Comparison of ENCODE assay signal across 28 cellular contexts in genomic region chr10:100984670-100985177, GRCh38. TPM values are rescaled to one million over a fixed set of nuclear protein-coding genes. Genes with fewer than 3 reads are reported as not detected.
DNase-seq lines count a peak whose midpoint lies in the region; ATAC-seq and TF ChIP-seq lines count a peak whose summit lies in the region.
"Had no signal": no experiment of that assay in that cellular context is flagged by ENCODE, and none has a peak within 500 bp of the region (broad histone marks: within the 10 kb centered on the region; RNA-seq: fewer than 3 reads in every experiment).

No MANE protein-coding gene starts in this region.

- CTCF ChIA-PET in HEK293T (lab: Yijun Ruan, JAX): interaction anchor here (1.1 kb wide), 1 partner anchor 13 kb away, joined by 4 read pairs; no protein-coding TSS in a partner anchor

- H3K27ac Mint-ChIP-seq in nephron progenitor cell: peak overlapping the region; percentile 69
- H3K27ac Mint-ChIP-seq: activated B cell treated with CpG ODN at 0.5 μM for 24 hours, memory B cell had no signal

- no peaks in the 10 kb centered on the region for H3K27me3 Mint-ChIP-seq in nephron progenitor cell (ENCODE audit: low read depth, poor library complexity)
- H3K27me3 Mint-ChIP-seq: activated B cell treated with CpG ODN at 0.5 μM for 24 hours, memory B cell had no signal

- no peak for ATAC-seq in left cardiac atrium

- no peaks in the 10 kb centered on the region for H3K9me3 Mint-ChIP-seq in nephron progenitor cell
- H3K9me3 Mint-ChIP-seq: activated B cell treated with CpG ODN at 0.5 μM for 24 hours, memory B cell had no signal

- POLR2A ChIA-PET in HEK293T (lab: Yijun Ruan, JAX): interaction anchor here (0.7 to 1.9 kb wide), 3 partner anchors 9 to 14 kb away, joined by 3 to 5 read pairs (median 3); no protein-coding TSS in a partner anchor

- 60 to 83% methylated on average over 2 of the region's 2 CpGs for WGBS in tibial nerve, 2 donors

- no peak overlapping the region for H3K4me3 ChIP-seq in coronary artery
- H3K4me3 ChIP-seq in tibial nerve: no peak overlapping the region
- H3K4me3 ChIP-seq: breast epithelium, colonic mucosa, HAP-1, MG63, SJCRH30, smooth muscle cell, upper lobe of left lung had no signal

- TF ChIP-seq CTCF in coronary artery (IDR thresholded peaks at IDR 0.05): no peak
- no peak for TF ChIP-seq CTCF in nephron progenitor cell (IDR thresholded peaks at IDR 0.05)
- no peak for TF ChIP-seq CTCF in tibial nerve (IDR thresholded peaks at IDR 0.05)

- H3K4me3 Mint-ChIP-seq in nephron progenitor cell: no peak overlapping the region
- H3K4me3 Mint-ChIP-seq: memory B cell had no signal

- peaks cover 23% of the 10 kb centered on the region for H3K36me3 Mint-ChIP-seq in nephron progenitor cell (ENCODE audit: low read depth)

- H3K36me3 ChIP-seq in tibial nerve: peaks cover 0 to 68% (median 0%) of the 10 kb centered on the region in 3 donors

- intact Hi-C loops in cardiac septum (cut with DNase I) (loop anchor here (5.0 kb wide), 1 partner anchor 72 kb away; the partner anchor contains the start of gene SLF2), left cardiac atrium (cut with DNase I) (no loop called here)

- no peaks in the 10 kb centered on the region for H3K27me3 ChIP-seq in tibial nerve
- H3K27me3 ChIP-seq: breast epithelium, colonic mucosa, MG63, SJCRH30, upper lobe of left lung had no signal

- no peak overlapping the region for H3K27ac ChIP-seq in coronary artery
- H3K27ac ChIP-seq in tibial nerve: peak overlapping the region; percentile 29 to 87 (median 54)
- H3K27ac ChIP-seq: breast epithelium, colonic mucosa, SJCRH30, upper lobe of left lung had no signal

- peaks cover 35% of the 10 kb centered on the region for H3K4me1 Mint-ChIP-seq in nephron progenitor cell

- H3K9me3 ChIP-seq in tibial nerve: no peaks in the 10 kb centered on the region
- H3K9me3 ChIP-seq: breast epithelium, colonic mucosa, MG63, SJCRH30, upper lobe of left lung had no signal

- TF ChIP-seq POLR2A in tibial nerve (IDR thresholded peaks at IDR 0.05): no peak

- DNase-seq in cardiac septum (ENCODE audit: low spot score) (peak; percentile 55), left cardiac atrium (no peak), coronary artery (ENCODE audit: low spot score) (peak; percentile 61), nephron progenitor cell (no peak), tibial nerve (ENCODE audit: low spot score in 2 of 2) (no peak), NCI-H446 treated with DMSO at 0.1 percent for 48 hours (lab: John Stamatoyannopoulos, UW) (no peak), T1000 (lab: John Stamatoyannopoulos, UW) (no peak), HEK293T (ENCODE audit: extremely low spot score) (no peak)
- DNase-seq: activated B cell treated with CpG ODN at 0.5 μM for 24 hours; activated CD4-positive, alpha-beta T cell treated with anti-CD3 and anti-CD28 coated beads, Interleukin-2, amount 50 U/mL, for 48 hours; amniotic stem cell; colonic mucosa; COR-L47; effector memory CD4-positive, alpha-beta T cell; KBM-7; MG63; NCI-H1417 treated with DMSO at 0.1 percent for 48 hours; NCI-H2081; NCI-H226; NCI-H748 treated with DMSO at 0.1 percent for 48 hours; retina; SJCRH30; stimulated activated CD4-positive, alpha-beta T cell treated with anti-CD3 and anti-CD28 coated beads, Interleukin-2, amount 100 ng/mL, for 24 hours had no signal

- no peak for TF ChIP-seq EP300 in tibial nerve (IDR thresholded peaks at IDR 0.05)

- H3K4me1 ChIP-seq in tibial nerve: peaks cover 0 to 44% (median 18%) of the 10 kb centered on the region in 4 donors

TF ChIP-seq in HEK293T, 16 proteins besides CTCF, POLR2A, EP300 and RAD21:
- TF ChIP-seq TARDBP (IDR thresholded peaks at IDR 0.05): no peak
- TF ChIP-seq PKNOX1 (IDR thresholded peaks at IDR 0.05): no peak
- TF ChIP-seq FOXA1 (IDR thresholded peaks at IDR 0.05): no peak
- TF ChIP-seq ARNT (IDR thresholded peaks at IDR 0.05): no peak
- TF ChIP-seq FOXM1 (IDR thresholded peaks at IDR 0.05; ENCODE audit: borderline replicate concordance): no peak
- no peak for TF ChIP-seq HDGF (IDR thresholded peaks at IDR 0.05; ENCODE audit: borderline replicate concordance)
- no peak for TF ChIP-seq CTBP1 (IDR thresholded peaks at IDR 0.05; ENCODE audit: borderline replicate concordance)
- TF ChIP-seq SUZ12 (IDR thresholded peaks at IDR 0.05): no peak
- TF ChIP-seq ELF4 (IDR thresholded peaks at IDR 0.05): no peak
- no peak for TF ChIP-seq LEF1 (IDR thresholded peaks at IDR 0.05; ENCODE audit: borderline replicate concordance)
- TF ChIP-seq SP1 (IDR thresholded peaks at IDR 0.05): no peak

RNA-seq across cellular contexts. Expression of gene MRPL43, which starts 2.6 kb away (rescaled TPM):
- total RNA-seq in cardiac septum (51.7 TPM), left cardiac atrium (10 to 100 TPM; 47.3 to 52.0 TPM), tibial nerve (100 to 1,000 TPM in 2 of 4 donors, 10 to 100 TPM in 2; 64.1 to 146 (median 99.5) TPM)

RNA-seq across cellular contexts. Expression of gene TWNK, which starts 2.6 kb away (rescaled TPM):
- total RNA-seq in cardiac septum (5.2 TPM), left cardiac atrium (1 to 10 TPM; 4.8 to 6.5 TPM), tibial nerve (10 to 100 TPM in 1 of 4 donors, 1 to 10 TPM in 3; 5.0 to 11.4 (median 6.6) TPM)

RNA-seq across cellular contexts. Expression of gene LZTS2, which starts 14.9 kb away (rescaled TPM):
- total RNA-seq in cardiac septum (47.2 TPM), left cardiac atrium (10 to 100 TPM; 43.9 to 47.7 TPM), tibial nerve (100 to 1,000 TPM in 2 of 4 donors, 10 to 100 TPM in 2; 81.4 to 134 (median 98.7) TPM)

RNA-seq across cellular contexts. Expression of gene SEMA4G, which starts 15.4 kb away (rescaled TPM):
- total RNA-seq in cardiac septum (1.0 TPM), left cardiac atrium (1 to 10 TPM; 2.4 to 2.7 TPM), tibial nerve (1 to 10 TPM; 3.1 to 9.2 (median 5.3) TPM)

RNA-seq across cellular contexts. Expression of gene PDZD7, which starts 46.2 kb away (rescaled TPM):
- 0.40 TPM for total RNA-seq in cardiac septum
- total RNA-seq in left cardiac atrium: under 1 TPM; 0.44 to 0.50 TPM
- 1 to 10 TPM in 3 of 4 donors, under 1 TPM in 1; 0.84 to 2.4 (median 1.9) TPM for total RNA-seq in tibial nerve

Comparison
In these comparisons a context has a peak if more than half of its experiments do, and no peak if none do; other contexts are left out.
1. DNase-seq: peak in cardiac septum (single experiment) and coronary artery (single experiment); none in left cardiac atrium (single experiment), nephron progenitor cell (single experiment), tibial nerve (0 of 2), NCI-H446 treated with DMSO at 0.1 percent for 48 hours (single experiment), T1000 (single experiment) and HEK293T (single experiment).
2. H3K27ac ChIP-seq: peak in tibial nerve (4 of 4); none in coronary artery (0 of 2).